ENCODE assay signal across 8 cellular contexts in genomic region chrX:74614193-74614909, GRCh38. TPM values are rescaled to one million over a fixed set of nuclear protein-coding genes. Genes with fewer than 3 reads are reported as not detected.
DNase-seq lines count a peak whose midpoint lies in the region; ATAC-seq lines count a peak whose summit lies in the region.

Gene RLIM (minus strand): TSS chrX:74614624. CDS start chrX:74595977, 18,647 bp downstream.

- intact Hi-C loops in left colon (cut with DNase I, micrococcal nuclease), result no loop called here

- peaks cover 23% of the 10 kb centered on the region; the same call in 1 of the 2 replicates for H3K36me3 ChIP-seq in BLaER1

- peaks cover 26% of the 10 kb centered on the region for H3K27me3 ChIP-seq in BLaER1

- H3K36me3 Mint-ChIP-seq in activated CD4-positive, alpha-beta T cell treated with anti-CD3 and anti-CD28 coated beads, Interleukin-2, amount 10 ng/mL, durations not matched to agents 7 days and 5 days (ENCODE audit: low read depth), result peaks cover 15% of the 10 kb centered on the region

- peak within 1 kb of the TSS; percentile 99 for H3K27ac Mint-ChIP-seq in activated CD4-positive, alpha-beta T cell treated with anti-CD3 and anti-CD28 coated beads, Interleukin-2, amount 10 ng/mL, durations not matched to agents 7 days and 5 days

- POLR2A ChIA-PET in activated CD4-positive, alpha-beta T cell treated with anti-CD3 and anti-CD28 coated beads, Interleukin-2, amount 10 ng/mL, durations not matched to agents 7 days and 5 days (lab: Charles Lee), result no interaction called here

- peak; percentile 87 for ATAC-seq in GM19328 (IDR thresholded peaks at IDR 0.05; ENCODE audit: unreplicated experiment)
- ATAC-seq in HG03520 (IDR thresholded peaks at IDR 0.05; ENCODE audit: unreplicated experiment), result peak; percentile 91
- ATAC-seq in left colon, result peak; percentile 99

- H4K20me1 ChIP-seq in BLaER1, result peaks cover 33% of the 10 kb centered on the region; the same call in 1 of the 2 replicates

- 0 out of 2 replicates have a peak, but pooled peaks cover 12% of the 10 kb centered on the region for H3K4me1 ChIP-seq in BLaER1

- DNase-seq in NCI-H69 (lab: John Stamatoyannopoulos, UW) (peak; percentile 96), cortex of kidney (lab: John Stamatoyannopoulos, UW) (peak; percentile 7), left colon (peak; percentile 90 to 95)
- DNase-seq in activated CD4-positive, alpha-beta T cell treated with anti-CD3 and anti-CD28 coated beads, Interleukin-2, amount 10 ng/mL, durations not matched to agents 7 days and 5 days, result peak; percentile 93
- peak; percentile 93 for DNase-seq in stimulated activated CD4-positive, alpha-beta T cell treated with anti-CD3 and anti-CD28 coated beads, Interleukin-1b, Interleukin-23, amount 100 ng/mL, for 48 hours

- no peaks in the 10 kb centered on the region for H3K27me3 Mint-ChIP-seq in activated CD4-positive, alpha-beta T cell treated with anti-CD3 and anti-CD28 coated beads, Interleukin-2, amount 10 ng/mL, durations not matched to agents 7 days and 5 days

- H3K27ac ChIP-seq in BLaER1, result peak within 1 kb of the TSS; percentile 99

- H3K4me3 ChIP-seq in BLaER1, result peak within 1 kb of the TSS; percentile 76

- peaks cover 10% of the 10 kb centered on the region; the same call in 1 of the 2 replicates for H3K9me3 ChIP-seq in BLaER1

- CTCF ChIA-PET in activated CD4-positive, alpha-beta T cell treated with anti-CD3 and anti-CD28 coated beads, Interleukin-2, amount 10 ng/mL, durations not matched to agents 7 days and 5 days (lab: Charles Lee), result interaction anchor here (1.8 kb wide), 1 partner anchor 16 kb away, joined by 4 read pairs; no protein-coding TSS in a partner anchor

- H3K9ac ChIP-seq in BLaER1, result peak within 1 kb of the TSS; percentile 97

- peak within 1 kb of the TSS; percentile 98 for H3K4me3 Mint-ChIP-seq in activated CD4-positive, alpha-beta T cell treated with anti-CD3 and anti-CD28 coated beads, Interleukin-2, amount 10 ng/mL, durations not matched to agents 7 days and 5 days

- H3K4me1 Mint-ChIP-seq in activated CD4-positive, alpha-beta T cell treated with anti-CD3 and anti-CD28 coated beads, Interleukin-2, amount 10 ng/mL, durations not matched to agents 7 days and 5 days, result peaks cover 15% of the 10 kb centered on the region

- H3K9me3 Mint-ChIP-seq in activated CD4-positive, alpha-beta T cell treated with anti-CD3 and anti-CD28 coated beads, Interleukin-2, amount 10 ng/mL, durations not matched to agents 7 days and 5 days, result no peaks in the 10 kb centered on the region

- peak within 1 kb of the TSS; percentile 65 for H3K4me2 ChIP-seq in BLaER1

RNA-seq across cellular contexts. Expression of gene RLIM, which starts in this region (rescaled TPM):
- 10 to 100 TPM; 29.9 to 34.6 TPM for total RNA-seq in activated CD4-positive, alpha-beta T cell treated with anti-CD3 and anti-CD28 coated beads, Interleukin-2, amount 10 ng/mL, durations not matched to agents 7 days and 5 days
- total RNA-seq in left colon, result 10 to 100 TPM; 20.2 to 20.6 TPM

Comparison
In these comparisons a context has a peak if more than half of its experiments do, and no peak if none do; other contexts are left out.
1. Peak in every context shown above with its lines: DNase-seq, ATAC-seq, H3K4me3 ChIP-seq and H3K27ac ChIP-seq.
2. DNase-seq: peak in every context shown above with its lines; median percentile 96 in NCI-H69; 93 in activated CD4-positive, alpha-beta T cell treated with anti-CD3 and anti-CD28 coated beads, Interleukin-2, amount 10 ng/mL, durations not matched to agents 7 days and 5 days; 93 in stimulated activated CD4-positive, alpha-beta T cell treated with anti-CD3 and anti-CD28 coated beads, Interleukin-1b, Interleukin-23, amount 100 ng/mL, for 48 hours; 92 in left colon; 7 in cortex of kidney.